In genomic region chr2:36530178-36530982, GRCh38 we compare ENCODE assay signal across 10 cellular contexts.
DNase-seq lines count a peak whose midpoint lies in the region; ATAC-seq and TF ChIP-seq lines count a peak whose summit lies in the region.
"Had no signal": no experiment of that assay in that cellular context is flagged by ENCODE, and none has a peak within 500 bp of the region (broad histone marks: within the 10 kb centered on the region; RNA-seq: fewer than 3 reads in every experiment).

No MANE protein-coding gene starts in this region.

- H3K36me3 ChIP-seq in GM06990 (ENCODE audit: control insufficient read depth, insufficient read depth, low read length): no peaks in the 10 kb centered on the region
- no peaks in the 10 kb centered on the region for H3K36me3 ChIP-seq in HAP-1 (replicated peaks)

- TF ChIP-seq CTCF in GM06990 (IDR thresholded peaks at IDR 0.05; ENCODE audit: insufficient read depth, low read length, poor library complexity, severe bottlenecking): no peak
- no peak for TF ChIP-seq CTCF in fibroblast of the aortic adventitia (IDR thresholded peaks at IDR 0.05; ENCODE audit: insufficient read depth, low read length)
- no peak for TF ChIP-seq CTCF in type B pancreatic cell (conservative IDR thresholded peaks at IDR 0.05)

- H3K27ac Mint-ChIP-seq in type B pancreatic cell: no peak overlapping the region

- ATAC-seq in GM21529 (IDR thresholded peaks at IDR 0.05; ENCODE audit: unreplicated experiment) (peak; percentile 80), HG03575 (IDR thresholded peaks at IDR 0.05; ENCODE audit: extremely low read depth, insufficient number of reproducible peaks, low FRiP score, unreplicated experiment) (peak; percentile 82)

- H3K36me3 Mint-ChIP-seq in type B pancreatic cell: peaks cover 8% of the 10 kb centered on the region

- no peaks in the 10 kb centered on the region for H3K9me3 ChIP-seq in HAP-1

- H3K4me1 ChIP-seq in HAP-1: no peaks in the 10 kb centered on the region

- DNase-seq in GM06990 (ENCODE audit: extremely low read depth, insufficient read length) (peak; percentile 37), fibroblast of the aortic adventitia (ENCODE audit: low read depth) (peak; percentile 41), NCI-H526 (lab: John Stamatoyannopoulos, UW) (no peak), type B pancreatic cell (ENCODE audit: extremely low spot score, unreplicated experiment) (no peak), activated gamma-delta T cell treated with Interleukin-2 at 50 U/mL for 16 hours (no peak), HAP-1 (ENCODE audit: low spot score in 2 of 2) (no peak)
- DNase-seq: anterior cingulate cortex had no signal

- H3K4me1 Mint-ChIP-seq in type B pancreatic cell (ENCODE audit: unreplicated experiment): peaks cover 15% of the 10 kb centered on the region
- H3K4me1 Mint-ChIP-seq: neural crest cell had no signal

- H3K4me3 ChIP-seq in GM06990 (replicated peaks; ENCODE audit: low read depth, low read length) (no peak overlapping the region), fibroblast of the aortic adventitia (ENCODE audit: low read depth, low read length) (no peak overlapping the region), HAP-1 (no peak overlapping the region)

- in situ Hi-C loops in HAP-1 (cut with MboI; ENCODE audit: low sequenced_read_pairs): no loop called here

- H3K4me3 Mint-ChIP-seq in type B pancreatic cell: no peak overlapping the region
- H3K4me3 Mint-ChIP-seq: neural crest cell had no signal

- H3K27me3 ChIP-seq in GM06990 (replicated peaks; ENCODE audit: control insufficient read depth, insufficient read depth, low read length) (no peaks in the 10 kb centered on the region), HAP-1 (ENCODE audit: low read depth) (no peaks in the 10 kb centered on the region)

- no peaks in the 10 kb centered on the region for H3K27me3 Mint-ChIP-seq in type B pancreatic cell

- no peaks in the 10 kb centered on the region for H3K9me3 Mint-ChIP-seq in type B pancreatic cell
- H3K9me3 Mint-ChIP-seq: neural crest cell had no signal

Comparison
In these comparisons a context has a peak if more than half of its experiments do, and no peak if none do; other contexts are left out.
1. DNase-seq: peak in GM06990 (single experiment) and fibroblast of the aortic adventitia (single experiment); none in NCI-H526 (0 of 2), type B pancreatic cell (single experiment), activated gamma-delta T cell treated with Interleukin-2 at 50 U/mL for 16 hours (single experiment) and HAP-1 (0 of 2).